Comparison of ENCODE assay signal across 8 cellular contexts in genomic region chr4:1291091-1291490, GRCh38. TPM values are rescaled to one million over a fixed set of nuclear protein-coding genes. Genes with fewer than 3 reads are reported as not detected.
A peak's percentile ranks its signal among the peaks of the same experiment; 100 is the strongest.
DNase-seq lines count a peak whose midpoint lies in the region; ATAC-seq, FAIRE-seq and TF ChIP-seq lines count a peak whose summit lies in the region.

No MANE protein-coding gene starts in this region.

- H3K4me1 ChIP-seq in cardiac muscle cell (ENCODE audit: low read depth) = peaks cover 9% of the 10 kb centered on the region
- H3K4me1 ChIP-seq in astrocyte (ENCODE audit: insufficient read depth, low read length) = peaks cover 27% of the 10 kb centered on the region
- peaks cover 15 to 22% of the 10 kb centered on the region in 2 donors for H3K4me1 ChIP-seq in lung (ENCODE audit: control insufficient read depth in 2 of 2, insufficient read depth in 2 of 2, low read length in 2 of 2)
- peaks cover 63% of the 10 kb centered on the region for H3K4me1 ChIP-seq in vagina

- H3K9me3 ChIP-seq in cardiac muscle cell (ENCODE audit: low read depth) = no peaks in the 10 kb centered on the region
- no peaks in the 10 kb centered on the region for H3K9me3 ChIP-seq in astrocyte (ENCODE audit: insufficient read depth, low read depth, low read length)
- H3K9me3 ChIP-seq in lung (ENCODE audit: control insufficient read depth in 2 of 2, insufficient read depth in 1 of 2, low read length in 1 of 2) = no peaks in the 10 kb centered on the region
- no peaks in the 10 kb centered on the region for H3K9me3 ChIP-seq in vagina

- ATAC-seq in Right ventricle myocardium superior (ENCODE audit: poor library complexity) (no peak), lung (ENCODE audit: insufficient read depth, low FRiP score) (no peak), GM21367 (IDR thresholded peaks at IDR 0.05; ENCODE audit: unreplicated experiment) (no peak)

- H3K27me3 Mint-ChIP-seq in astrocyte (ENCODE audit: low read depth, unreplicated experiment) = no peaks in the 10 kb centered on the region

- FAIRE-seq in astrocyte (lab: Jason Lieb, UNC) = peak; percentile 49

- H3K27ac ChIP-seq in cardiac muscle cell (peak overlapping the region; percentile 89), astrocyte (ENCODE audit: low read depth, low read length) (peak overlapping the region; percentile 90), lung (ENCODE audit: low read depth in 1 of 2, low read length in 1 of 2) (peak overlapping the region; percentile 93 to 98), vagina (no peak overlapping the region)

- peaks cover 4% of the 10 kb centered on the region for H3K9me3 Mint-ChIP-seq in astrocyte (ENCODE audit: unreplicated experiment)

- DNase-seq in cardiac muscle cell (ENCODE audit: low read depth in 1 of 2, low spot score in 1 of 2) (no peak), Right ventricle myocardium superior (no peak), astrocyte (ENCODE audit: low read depth) (no peak), lung (ENCODE audit: low spot score) (no peak), vagina (ENCODE audit: extremely low spot score in 2 of 2) (no peak), NCI-H774 (lab: John Stamatoyannopoulos, UW) (no peak), hypothalamus (lab: John Stamatoyannopoulos, UW) (no peak)

- H3K27me3 ChIP-seq in cardiac muscle cell (no peaks in the 10 kb centered on the region), astrocyte (ENCODE audit: insufficient read depth, low read length) (no peaks in the 10 kb centered on the region), lung (ENCODE audit: control insufficient read depth, insufficient read depth) (no peaks in the 10 kb centered on the region), vagina (no peaks in the 10 kb centered on the region)

- intact Hi-C loops in Right ventricle myocardium superior (cut with DNase I) (no loop called here), vagina (cut with DNase I) (no loop called here)

- H3K4me2 ChIP-seq in astrocyte (ENCODE audit: low read length) = peak overlapping the region; percentile 99

- peaks cover 35% of the 10 kb centered on the region for H3K4me1 Mint-ChIP-seq in astrocyte (ENCODE audit: low read depth, unreplicated experiment)

- no peak for TF ChIP-seq POLR2A in vagina (IDR thresholded peaks at IDR 0.05)

- H3K36me3 ChIP-seq in cardiac muscle cell (no peaks in the 10 kb centered on the region), astrocyte (ENCODE audit: insufficient read depth, low read length) (no peaks in the 10 kb centered on the region), lung (ENCODE audit: control insufficient read depth in 2 of 2, insufficient read depth in 2 of 2, low read length in 2 of 2) (peaks cover 0 to 8% of the 10 kb centered on the region in 2 donors), vagina (no peaks in the 10 kb centered on the region)

- 66 to 69% methylated on average over 9 of the region's 9 CpGs for WGBS in lung, 2 donors

- no peak for TF ChIP-seq CTCF in cardiac muscle cell (IDR thresholded peaks at IDR 0.05; ENCODE audit: low read depth, low read length)
- TF ChIP-seq CTCF in astrocyte (IDR thresholded peaks at IDR 0.05; ENCODE audit: insufficient read depth, low read depth, low read length) = no peak
- TF ChIP-seq CTCF in lung (IDR thresholded peaks at IDR 0.05; ENCODE audit: control extremely low read depth, extremely low read depth) = no peak
- TF ChIP-seq CTCF in vagina (IDR thresholded peaks at IDR 0.05) = no peak

- H4K20me1 ChIP-seq in astrocyte (ENCODE audit: insufficient read depth, low read length) = peaks cover 48% of the 10 kb centered on the region

- no peak overlapping the region for H2AFZ ChIP-seq in astrocyte (ENCODE audit: low read depth, low read length)

- peak overlapping the region; percentile 34 for H3K27ac Mint-ChIP-seq in astrocyte (ENCODE audit: unreplicated experiment)

- peak overlapping the region; percentile 97 for H3K4me3 Mint-ChIP-seq in astrocyte (ENCODE audit: unreplicated experiment)

- H3K4me3 ChIP-seq in cardiac muscle cell (peak overlapping the region; percentile 92), astrocyte (ENCODE audit: insufficient read depth, low read depth, low read length) (peak overlapping the region; percentile 93), lung (no peak overlapping the region), vagina (peak overlapping the region; percentile 69 to 98)

- H3K79me2 ChIP-seq in astrocyte (ENCODE audit: insufficient read depth, low read length) = peaks cover 58% of the 10 kb centered on the region

- H3K9ac ChIP-seq in astrocyte (ENCODE audit: low read length) = peak overlapping the region; percentile 97

- peaks cover 3% of the 10 kb centered on the region for H3K36me3 Mint-ChIP-seq in astrocyte (ENCODE audit: low read depth, unreplicated experiment)

RNA-seq across cellular contexts. Expression of gene MAEA, which starts 1.4 kb away (rescaled TPM):
- 85.0 and 88.3 TPM in 2 replicates for total RNA-seq in cardiac muscle cell
- 70.2 and 76.8 TPM in 2 replicates for polyA plus RNA-seq in cardiac muscle cell
- total RNA-seq in Right ventricle myocardium superior = 50.3 TPM
- total RNA-seq in astrocyte = 73.3 and 79.3 TPM in 2 replicates
- 10 to 100 TPM; 54.5 to 67.4 TPM for total RNA-seq in lung
- 10 to 100 TPM; 39.7 to 67.1 TPM for polyA plus RNA-seq in lung
- 103 TPM for total RNA-seq in vagina

RNA-seq across cellular contexts. Expression of gene CTBP1, which starts 42.2 kb away (rescaled TPM):
- total RNA-seq in cardiac muscle cell = 321 and 431 TPM in 2 replicates
- polyA plus RNA-seq in cardiac muscle cell = 152 and 174 TPM in 2 replicates
- 133 TPM for total RNA-seq in Right ventricle myocardium superior
- 115 and 136 TPM in 2 replicates for total RNA-seq in astrocyte
- total RNA-seq in lung = 100 to 1,000 TPM; 121 to 204 TPM
- polyA plus RNA-seq in lung = 100 to 1,000 TPM; 126 to 150 TPM
- total RNA-seq in vagina = 93.1 TPM

RNA-seq across cellular contexts. Expression of gene UVSSA, which starts 55.9 kb away (rescaled TPM):
- 4.6 and 14.1 TPM in 2 replicates for total RNA-seq in cardiac muscle cell
- 7.2 and 8.8 TPM in 2 replicates for polyA plus RNA-seq in cardiac muscle cell
- 6.7 TPM for total RNA-seq in Right ventricle myocardium superior
- total RNA-seq in astrocyte = 14.2 and 14.8 TPM in 2 replicates
- total RNA-seq in lung = 10 to 100 TPM; 17.5 to 50.9 TPM
- polyA plus RNA-seq in lung = 10 to 100 TPM in 1 of 2 donors, 1 to 10 TPM in 1; 9.8 to 17.9 TPM
- total RNA-seq in vagina = 25.5 TPM
